8 cellular contexts compared by ENCODE assay signal in the genomic region with DNA sequence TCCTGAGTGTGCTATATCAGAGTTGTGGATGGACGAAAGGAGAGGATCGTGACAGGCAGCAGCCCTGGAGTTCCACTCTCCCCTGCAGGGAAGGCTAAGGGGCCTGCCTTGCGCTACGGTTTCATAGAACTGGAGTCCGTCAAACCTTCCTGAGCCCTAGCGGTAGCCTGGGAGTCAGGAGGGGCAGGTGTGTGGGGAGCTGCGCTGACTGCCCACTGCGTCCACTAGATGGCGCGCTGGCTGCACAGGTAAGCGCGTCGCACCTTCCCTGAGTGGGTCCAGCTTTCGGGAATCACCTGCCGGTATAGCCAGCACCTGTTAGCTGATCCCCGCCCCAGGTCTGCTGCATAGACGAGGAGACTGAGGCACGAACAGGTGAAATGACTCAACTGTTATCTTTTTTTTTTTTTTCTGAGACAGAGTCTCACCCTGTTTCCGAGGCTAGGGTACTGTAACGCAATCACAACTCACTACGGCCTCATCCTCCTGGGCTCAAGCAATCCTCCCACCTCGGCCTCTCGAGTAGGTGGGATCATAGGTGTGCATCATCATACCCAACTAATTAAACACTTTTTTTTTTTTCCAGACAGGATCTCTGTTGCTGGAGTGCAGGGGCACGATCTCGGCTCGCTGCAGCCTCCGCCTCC. TPM values are rescaled to one million over a fixed set of nuclear protein-coding genes. Genes with fewer than 3 reads are reported as not detected.
DNase-seq lines count a peak whose midpoint lies in the region; ATAC-seq and TF ChIP-seq lines count a peak whose summit lies in the region.

No MANE protein-coding gene starts in this region.

- POLR2A ChIA-PET in CD8-positive, alpha-beta T cell (lab: Charles Lee): no interaction called here
- POLR2A ChIA-PET in HEK293T (lab: Yijun Ruan, JAX): no interaction called here
- POLR2A ChIA-PET in activated CD8-positive, alpha-beta T cell treated with anti-CD3 and anti-CD28 coated beads for 36 hours (lab: Charles Lee): no interaction called here

- H3K4me3 ChIP-seq in CD8-positive, alpha-beta T cell (ENCODE audit: low read depth, low read length): no peak overlapping the region
- no peak overlapping the region for H3K4me3 ChIP-seq in neural cell (ENCODE audit: low read length)
- H3K4me3 ChIP-seq in tibial artery: no peak overlapping the region

- peak; percentile 83 for TF ChIP-seq CTCF in CD8-positive, alpha-beta T cell (IDR thresholded peaks at IDR 0.05)
- peak; percentile 91 for TF ChIP-seq CTCF in activated CD8-positive, alpha-beta T cell treated with anti-CD3 and anti-CD28 coated beads for 36 hours (IDR thresholded peaks at IDR 0.05)
- peak; percentile 83 for TF ChIP-seq CTCF in endothelial cell (IDR thresholded peaks at IDR 0.05; ENCODE audit: unreplicated experiment)
- peak; percentile 82 for TF ChIP-seq CTCF in neural cell (IDR thresholded peaks at IDR 0.05; ENCODE audit: poor library complexity, severe bottlenecking)
- peak; percentile 50 to 72 for TF ChIP-seq CTCF in tibial artery (IDR thresholded peaks at IDR 0.05)

- no peak overlapping the region for H3K27ac Mint-ChIP-seq in CD8-positive, alpha-beta T cell
- no peak overlapping the region for H3K27ac Mint-ChIP-seq in activated CD8-positive, alpha-beta T cell treated with anti-CD3 and anti-CD28 coated beads for 36 hours
- no peak overlapping the region for H3K27ac Mint-ChIP-seq in endothelial cell (ENCODE audit: unreplicated experiment)

- H3K4me2 ChIP-seq in neural cell (ENCODE audit: low read length): no peak overlapping the region

- peak; percentile 28 to 67 (median 54) for DNase-seq in CD8-positive, alpha-beta T cell
- DNase-seq in HEK293T (ENCODE audit: extremely low spot score) (peak; percentile 86), NCI-H510A treated with DMSO at 0.1 percent for 48 hours (lab: John Stamatoyannopoulos, UW) (peak; percentile 76), endothelial cell (ENCODE audit: low spot score) (peak; percentile 71), tibial artery (no peak)
- DNase-seq in activated CD8-positive, alpha-beta T cell treated with anti-CD3 and anti-CD28 coated beads for 36 hours: peak; percentile 73

- H3K9me3 ChIP-seq in CD8-positive, alpha-beta T cell (ENCODE audit: low read length): no peaks in the 10 kb centered on the region
- H3K9me3 ChIP-seq in neural cell (ENCODE audit: low read length) (no peaks in the 10 kb centered on the region), tibial artery (no peaks in the 10 kb centered on the region)

- no peak for TF ChIP-seq EP300 in neural cell (conservative IDR thresholded peaks at IDR 0.05; ENCODE audit: poor library complexity, severe bottlenecking)

- H3K4me1 Mint-ChIP-seq in CD8-positive, alpha-beta T cell (ENCODE audit: low read depth): no peaks in the 10 kb centered on the region
- peaks cover 4% of the 10 kb centered on the region for H3K4me1 Mint-ChIP-seq in activated CD8-positive, alpha-beta T cell treated with anti-CD3 and anti-CD28 coated beads for 36 hours (ENCODE audit: low read depth)
- H3K4me1 Mint-ChIP-seq in endothelial cell (ENCODE audit: unreplicated experiment): no peaks in the 10 kb centered on the region

- intact Hi-C loops in CD8-positive, alpha-beta T cell (cut with DNase I, micrococcal nuclease): no loop called here
- intact Hi-C loops in activated CD8-positive, alpha-beta T cell treated with anti-CD3 and anti-CD28 coated beads for 36 hours (cut with micrococcal nuclease): no loop called here
- intact Hi-C loops in tibial artery (cut with DNase I; ENCODE audit: low total_unique reads): no loop called here

- no peaks in the 10 kb centered on the region for H3K36me3 ChIP-seq in CD8-positive, alpha-beta T cell (ENCODE audit: insufficient read depth, low read length)
- H3K36me3 ChIP-seq in neural cell (ENCODE audit: insufficient read depth, low read length) (no peaks in the 10 kb centered on the region), tibial artery (no peaks in the 10 kb centered on the region)

- peak; percentile 68 for TF ChIP-seq RAD21 in neural cell (conservative IDR thresholded peaks at IDR 0.05)

- ATAC-seq in CD8-positive, alpha-beta T cell: peak; percentile 82
- ATAC-seq in activated CD8-positive, alpha-beta T cell treated with anti-CD3 and anti-CD28 coated beads for 36 hours: peak; percentile 82
- ATAC-seq in HG03097 (IDR thresholded peaks at IDR 0.05; ENCODE audit: low FRiP score, unreplicated experiment): no peak

- no peaks in the 10 kb centered on the region for H3K36me3 Mint-ChIP-seq in CD8-positive, alpha-beta T cell
- H3K36me3 Mint-ChIP-seq in activated CD8-positive, alpha-beta T cell treated with anti-CD3 and anti-CD28 coated beads for 36 hours (ENCODE audit: low read depth): no peaks in the 10 kb centered on the region
- H3K36me3 Mint-ChIP-seq in endothelial cell (ENCODE audit: low read depth, unreplicated experiment): no peaks in the 10 kb centered on the region

- no peaks in the 10 kb centered on the region for H3K9me2 ChIP-seq in neural cell (ENCODE audit: insufficient read depth, low read length)

- H3K9me3 Mint-ChIP-seq in CD8-positive, alpha-beta T cell: no peaks in the 10 kb centered on the region
- H3K9me3 Mint-ChIP-seq in activated CD8-positive, alpha-beta T cell treated with anti-CD3 and anti-CD28 coated beads for 36 hours: no peaks in the 10 kb centered on the region
- no peaks in the 10 kb centered on the region for H3K9me3 Mint-ChIP-seq in endothelial cell (ENCODE audit: unreplicated experiment)

- no peaks in the 10 kb centered on the region for H3K79me2 ChIP-seq in neural cell (replicated peaks; ENCODE audit: insufficient read depth, low read length)

- H3K4me1 ChIP-seq in CD8-positive, alpha-beta T cell (ENCODE audit: insufficient read depth, low read length): no peaks in the 10 kb centered on the region
- H3K4me1 ChIP-seq in tibial artery: peaks cover 0 to 4% (median 0%) of the 10 kb centered on the region in 4 donors

- no peak overlapping the region for H3K27ac ChIP-seq in CD8-positive, alpha-beta T cell (ENCODE audit: low read depth, low read length)
- no peak overlapping the region for H3K27ac ChIP-seq in neural cell (ENCODE audit: low read length)
- no peak overlapping the region for H3K27ac ChIP-seq in tibial artery

- no peaks in the 10 kb centered on the region for H3K27me3 ChIP-seq in CD8-positive, alpha-beta T cell (ENCODE audit: insufficient read depth, low read length)
- H3K27me3 ChIP-seq in neural cell (ENCODE audit: insufficient read depth, low read depth, low read length) (no peaks in the 10 kb centered on the region), tibial artery (peaks cover 0 to 27% of the 10 kb centered on the region in 2 donors)

- H3K4me3 Mint-ChIP-seq in CD8-positive, alpha-beta T cell: no peak overlapping the region
- no peak overlapping the region for H3K4me3 Mint-ChIP-seq in activated CD8-positive, alpha-beta T cell treated with anti-CD3 and anti-CD28 coated beads for 36 hours
- H3K4me3 Mint-ChIP-seq in endothelial cell (ENCODE audit: unreplicated experiment): no peak overlapping the region

- H3K9ac ChIP-seq in neural cell (ENCODE audit: low read length): no peak overlapping the region

- CTCF ChIA-PET in CD8-positive, alpha-beta T cell (lab: Charles Lee): interaction anchor here (0.7 to 3.1 kb wide), 10 partner anchors 10 to 420 kb away, joined by 3 to 9 read pairs (median 4); a partner anchor contains a TSS
- CTCF ChIA-PET in HEK293T (lab: Yijun Ruan, JAX): interaction anchor here (0.6 to 1.7 kb wide), 4 partner anchors 9 to 412 kb away, joined by 3 to 5 read pairs (median 3); no protein-coding TSS in a partner anchor
- CTCF ChIA-PET in activated CD8-positive, alpha-beta T cell treated with anti-CD3 and anti-CD28 coated beads for 36 hours (lab: Charles Lee): interaction anchor here (0.7 to 4.0 kb wide), 12 partner anchors 9 to 780 kb away, joined by 3 to 20 read pairs (median 3); a partner anchor contains a TSS

- H3K27me3 Mint-ChIP-seq in CD8-positive, alpha-beta T cell (ENCODE audit: low read depth): peaks cover 26% of the 10 kb centered on the region
- peaks cover 6% of the 10 kb centered on the region for H3K27me3 Mint-ChIP-seq in activated CD8-positive, alpha-beta T cell treated with anti-CD3 and anti-CD28 coated beads for 36 hours
- H3K27me3 Mint-ChIP-seq in endothelial cell (ENCODE audit: unreplicated experiment): peaks cover 1% of the 10 kb centered on the region

- H2AFZ ChIP-seq in neural cell (ENCODE audit: low read depth, low read length): no peak overlapping the region

- no peaks in the 10 kb centered on the region for H3F3A ChIP-seq in neural cell (ENCODE audit: insufficient read depth, low read length, poor library complexity, severe bottlenecking)

- H4K20me1 ChIP-seq in neural cell (ENCODE audit: insufficient read depth): no peaks in the 10 kb centered on the region

TF ChIP-seq in HEK293T, 16 proteins besides CTCF, POLR2A, EP300 and RAD21:
- TF ChIP-seq ZNF384 (IDR thresholded peaks at IDR 0.05): peak; percentile 48; the same call in 1 of the 2 replicates
- peak; percentile 45; the same call in 1 of the 2 replicates for TF ChIP-seq L3MBTL2 (conservative IDR thresholded peaks at IDR 0.05)
- TF ChIP-seq CTBP1 (IDR thresholded peaks at IDR 0.05; ENCODE audit: borderline replicate concordance): peak; percentile 14; the same call in 1 of the 2 replicates
- no peak for TF ChIP-seq FOXA1 (IDR thresholded peaks at IDR 0.05)

TF ChIP-seq in neural cell, 6 proteins besides CTCF, POLR2A, EP300 and RAD21:
- TF ChIP-seq SMC3 (conservative IDR thresholded peaks at IDR 0.05; ENCODE audit: poor library complexity) (peak; percentile 68), TAF1 (IDR thresholded peaks at IDR 0.05; ENCODE audit: low read depth) (no peak)

RNA-seq across cellular contexts. Expression of a gene that starts 20.2 kb away (rescaled TPM):
- total RNA-seq in CD8-positive, alpha-beta T cell: under 1 TPM in 1 of 2 experiments, not detected in 1; 0.43 TPM
- total RNA-seq in activated CD8-positive, alpha-beta T cell treated with anti-CD3 and anti-CD28 coated beads for 36 hours: 1 to 10 TPM; 1.7 to 2.3 TPM
- 20.6 TPM for total RNA-seq in endothelial cell (ENCODE audit: unreplicated experiment)
- 0.54 TPM in 1 of 2 replicates, not detected in the other for polyA plus RNA-seq in neural cell
- polyA minus RNA-seq in neural cell: 0.23 and 0.24 TPM in 2 replicates

Comparison
In these comparisons a context has a peak if more than half of its experiments do, and no peak if none do; other contexts are left out.
1. DNase-seq: peak in CD8-positive, alpha-beta T cell (7 of 7), HEK293T (single experiment), NCI-H510A treated with DMSO at 0.1 percent for 48 hours (single experiment), activated CD8-positive, alpha-beta T cell treated with anti-CD3 and anti-CD28 coated beads for 36 hours (single experiment) and endothelial cell (single experiment); none in tibial artery (0 of 2).
2. Peak in every context shown above with its lines, with median percentiles within 50 percentile points of each other: CTCF ChIP-seq.